ENCODE assay signal across 9 cellular contexts in genomic region chr2:162609798-162610197, GRCh38.
"Had no signal": no experiment of that assay in that cellular context is flagged by ENCODE, and none has a peak within 500 bp of the region (broad histone marks: within the 10 kb centered on the region; RNA-seq: fewer than 3 reads in every experiment).

No MANE protein-coding gene starts in this region.

- H3K27ac ChIP-seq: HL-60, KMS-11 had no signal

- ATAC-seq: HepG2 had no signal

- H3K9me3 Mint-ChIP-seq: H9 had no signal

- H3K27me3 Mint-ChIP-seq: IgD-negative memory B cell had no signal

- H3K9ac ChIP-seq: KMS-11 had no signal

- H3K27ac Mint-ChIP-seq: H9, IgD-negative memory B cell had no signal

- H3K4me1 Mint-ChIP-seq: IgD-negative memory B cell had no signal

- H3K4me2 ChIP-seq: KMS-11 had no signal

- FAIRE-seq: H54, HepG2 had no signal

- H3K36me3 Mint-ChIP-seq: IgD-negative memory B cell had no signal

- DNase-seq: GOT3, H9, HCEC 1CT, KBM-7 had no signal

- H3K4me3 Mint-ChIP-seq: H9, IgD-negative memory B cell had no signal
